Comparison of ENCODE assay signal across 23 cellular contexts in genomic region chr6:24524329-24524728, GRCh38. TPM values are rescaled to one million over a fixed set of nuclear protein-coding genes. Genes with fewer than 3 reads are reported as not detected.
"Had no signal": no experiment of that assay in that cellular context is flagged by ENCODE, and none has a peak within 500 bp of the region (broad histone marks: within the 10 kb centered on the region; RNA-seq: fewer than 3 reads in every experiment).

No MANE protein-coding gene starts in this region.

- DNase-seq: activated CD4-positive, alpha-beta T cell treated with anti-CD3 and anti-CD28 coated beads for 4 hours; activated CD4-positive, alpha-beta T cell treated with anti-CD3 and anti-CD28 coated beads, Interleukin-2, amount 50 U/mL, for 1 hour; activated CD4-positive, CD25-positive, alpha-beta regulatory T cell treated with anti-CD3 and anti-CD28 coated beads, Interleukin-2, amount 50 U/mL, for 72 hours; activated gamma-delta T cell; activated T-cell treated with anti-CD3 and anti-CD28 coated beads, Interleukin-2, amount 50 U/mL, for 1 hour; adrenal gland; body of pancreas; NCI-H1436 treated with DMSO at 0.1 percent for 48 hours; NCI-H524 treated with DMSO at 0.1 percent for 48 hours; NK-92 treated with Interleukin-12 subunit alpha and Interleukin-12 subunit beta, amount 100 ng/mL, for 24 hours had no signal

- H3K36me3 Mint-ChIP-seq: activated naive CD4-positive, alpha-beta T cell treated with anti-CD3 and anti-CD28 coated beads, Interleukin-2, amount 50 U/mL, for 72 hours; WTC11 had no signal

- H3K4me3 Mint-ChIP-seq: activated CD4-positive, alpha-beta memory T cell treated with anti-CD3 and anti-CD28 coated beads for 36 hours; activated naive CD4-positive, alpha-beta T cell treated with anti-CD3 and anti-CD28 coated beads for 36 hours; activated T-cell treated with anti-CD3 and anti-CD28 coated beads, Interleukin-2, amount 50 U/mL, for 72 hours; T-helper 1 cell treated with Interleukin-12 subunit alpha and Interleukin-12 subunit beta and Interleukin-4 antibody, amounts not matched to agents 30 μg/mL and 1 μg/mL, for 36 hours; T-helper 2 cell treated with Interferon-gamma antibody and Interleukin-4, amounts not matched to agents 5 μg/mL and 100 μg/mL, for 36 hours; WTC11 had no signal

- ATAC-seq: activated naive CD4-positive, alpha-beta T cell treated with anti-CD3 and anti-CD28 coated beads, Interleukin-2, amount 50 U/mL, for 72 hours; body of pancreas had no signal

- H3K27ac Mint-ChIP-seq: activated CD4-positive, alpha-beta memory T cell treated with anti-CD3 and anti-CD28 coated beads for 36 hours; activated naive CD4-positive, alpha-beta T cell treated with anti-CD3 and anti-CD28 coated beads for 36 hours; activated T-cell treated with anti-CD3 and anti-CD28 coated beads, Interleukin-2, amount 50 U/mL, for 72 hours; activated T-helper 2 cell treated with anti-CD3 and anti-CD28 coated beads, Interferon-gamma antibody, Interleukin-2, Interleukin-4, amounts not matched to agents 10 μg/mL and 5 μg/mL and 100 μg/mL, durations not matched to agents 14 hours and 24 hours and 36 hours; T-helper 1 cell treated with Interleukin-12 subunit alpha and Interleukin-12 subunit beta and Interleukin-4 antibody, amounts not matched to agents 30 μg/mL and 1 μg/mL, for 36 hours; T-helper 2 cell treated with Interferon-gamma antibody and Interleukin-4, amounts not matched to agents 5 μg/mL and 100 μg/mL, for 36 hours; WTC11 had no signal

- H3K27ac ChIP-seq: adrenal gland, body of pancreas, breast epithelium, SJCRH30, SK-N-MC had no signal

- H3K27me3 ChIP-seq: adrenal gland, body of pancreas, breast epithelium, SJCRH30 had no signal

- H3K9me3 ChIP-seq: adrenal gland, body of pancreas, breast epithelium, SJCRH30 had no signal

- H3K9me3 Mint-ChIP-seq: activated CD4-positive, alpha-beta memory T cell treated with anti-CD3 and anti-CD28 coated beads for 36 hours; activated naive CD4-positive, alpha-beta T cell treated with anti-CD3 and anti-CD28 coated beads for 36 hours; activated naive CD4-positive, alpha-beta T cell treated with anti-CD3 and anti-CD28 coated beads, Interleukin-2, amount 50 U/mL, for 72 hours; activated T-cell treated with anti-CD3 and anti-CD28 coated beads, Interleukin-2, amount 50 U/mL, for 72 hours; activated T-helper 2 cell treated with anti-CD3 and anti-CD28 coated beads, Interferon-gamma antibody, Interleukin-2, Interleukin-4, amounts not matched to agents 10 μg/mL and 5 μg/mL and 100 μg/mL, durations not matched to agents 14 hours and 24 hours and 36 hours; IgD-negative memory B cell; T-helper 1 cell treated with Interleukin-12 subunit alpha and Interleukin-12 subunit beta and Interleukin-4 antibody, amounts not matched to agents 30 μg/mL and 1 μg/mL, for 36 hours; T-helper 2 cell treated with Interferon-gamma antibody and Interleukin-4, amounts not matched to agents 5 μg/mL and 100 μg/mL, for 36 hours; WTC11 had no signal

- H3K4me1 ChIP-seq: adrenal gland, body of pancreas, breast epithelium, SJCRH30 had no signal

- H3K36me3 ChIP-seq: adrenal gland, breast epithelium, SJCRH30 had no signal

- H3K27me3 Mint-ChIP-seq: activated CD4-positive, alpha-beta memory T cell treated with anti-CD3 and anti-CD28 coated beads for 36 hours; IgD-negative memory B cell had no signal

- H3K4me1 Mint-ChIP-seq: WTC11 had no signal

- H3K4me3 ChIP-seq: adrenal gland, body of pancreas, breast epithelium, SJCRH30, SK-N-MC had no signal

RNA-seq across cellular contexts. Expression of gene GPLD1, which starts 35.0 kb away (rescaled TPM):
- total RNA-seq: RPMI7951 had no signal
